ENCODE assay signal across 6 cellular contexts in the genomic region with DNA sequence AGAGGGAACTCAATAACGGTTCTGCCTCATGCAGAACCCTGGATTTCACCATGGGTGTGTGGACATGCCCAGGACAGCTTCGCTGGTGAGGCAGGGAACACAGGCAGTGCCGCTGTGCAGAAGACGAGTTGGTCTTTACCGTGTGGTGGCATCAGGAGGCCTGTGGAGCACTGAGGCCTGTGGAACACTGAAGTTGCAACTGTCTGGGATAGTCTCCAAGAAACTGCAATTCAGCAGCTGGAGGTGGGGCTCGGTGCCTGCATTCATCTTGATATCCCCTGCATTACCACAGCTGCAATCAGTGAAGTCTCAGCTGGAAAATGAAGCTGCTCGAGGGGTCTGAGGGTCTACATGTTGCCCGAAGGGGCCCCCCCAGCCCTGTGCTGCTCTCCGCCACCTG.
"Had no signal": no experiment of that assay in that cellular context is flagged by ENCODE, and none has a peak within 500 bp of the region (broad histone marks: within the 10 kb centered on the region; RNA-seq: fewer than 3 reads in every experiment).

No MANE protein-coding gene starts in this region.

- H2AFZ ChIP-seq: GM23338 had no signal

- DNase-seq: H9, HCEC 1CT had no signal

- H3K4me2 ChIP-seq: GM23338 had no signal

- FAIRE-seq: H1, H54, HepG2 had no signal

- H3K4me3 ChIP-seq: GM23338 had no signal

- ATAC-seq: GM23338, HepG2 had no signal
